Comparison of ENCODE assay signal across 8 cellular contexts in the genomic region with DNA sequence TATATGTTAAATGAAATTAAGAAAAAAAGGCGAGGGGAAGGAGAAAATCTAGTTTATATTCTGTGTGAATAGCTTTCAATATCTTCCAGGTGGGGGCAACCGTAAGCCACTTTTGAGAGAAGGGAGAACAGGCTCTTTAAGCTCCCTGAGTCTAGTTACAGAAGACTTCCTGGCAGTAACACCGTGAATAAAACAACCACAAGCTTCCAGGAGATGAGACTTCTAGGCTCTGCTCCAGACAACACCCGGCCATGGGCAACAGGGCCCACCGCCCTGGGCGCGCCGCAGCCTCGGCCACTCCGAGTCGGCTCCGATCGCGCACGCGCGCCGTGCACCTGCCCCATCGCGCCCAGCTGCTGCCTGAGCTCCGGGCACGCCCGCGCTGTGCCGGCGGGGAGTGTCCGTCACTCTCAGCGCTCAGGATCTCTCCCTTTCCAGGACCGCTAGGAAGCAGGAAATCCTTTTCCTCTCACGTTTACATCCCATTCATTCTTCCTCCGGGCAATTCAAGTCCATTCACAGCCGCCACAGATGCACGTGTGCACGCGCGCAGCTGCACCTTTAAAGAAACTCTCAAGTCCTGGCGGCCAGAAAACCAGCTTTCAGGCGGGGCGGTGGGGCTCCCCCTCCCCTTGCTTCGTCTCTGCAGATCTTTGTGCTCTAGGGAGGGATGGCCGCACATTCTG.
DNase-seq lines count a peak whose midpoint lies in the region; ATAC-seq and TF ChIP-seq lines count a peak whose summit lies in the region.

No MANE protein-coding gene starts in this region.

- peak; percentile 77 for DNase-seq in DMS153 (lab: John Stamatoyannopoulos, UW)
- DNase-seq in GM19238 (ENCODE audit: insufficient read length, low spot score) = peak; percentile 69
- peak; percentile 89 for DNase-seq in NCI-H2196 (lab: John Stamatoyannopoulos, UW; ENCODE audit: unreplicated experiment)
- peak; percentile 49 for DNase-seq in activated CD4-positive, CD25-positive, alpha-beta regulatory T cell treated with anti-CD3 and anti-CD28 coated beads, Interleukin-2, amount 50 U/mL, for 72 hours
- DNase-seq in fibroblast of peridontal ligament (ENCODE audit: extremely low read depth) = peak; percentile 65
- no peak for DNase-seq in T-helper 9 cell

- ATAC-seq in HG03139 (IDR thresholded peaks at IDR 0.05; ENCODE audit: unreplicated experiment) = peak; percentile 36

- peaks cover 72% of the 10 kb centered on the region for H3K27me3 Mint-ChIP-seq in nephron (ENCODE audit: low read depth)

- peak; percentile 47 to 72 (median 48) for TF ChIP-seq CTCF in nephron (IDR thresholded peaks at IDR 0.05; ENCODE audit: unreplicated experiment in 3 of 3)

- no peaks in the 10 kb centered on the region for H3K9me3 Mint-ChIP-seq in nephron

- H3K36me3 Mint-ChIP-seq in nephron (ENCODE audit: low read depth) = no peaks in the 10 kb centered on the region

- peak overlapping the region in 2 of 3 experiments; percentile 61 to 68 for H3K27ac Mint-ChIP-seq in nephron

- peaks cover 22% of the 10 kb centered on the region for H3K4me1 Mint-ChIP-seq in nephron

- H3K4me3 Mint-ChIP-seq in nephron = peak overlapping the region; percentile 88 to 91 (median 91)
